1 cellular context compared by ENCODE assay signal in genomic region chr3:111585214-111585613, GRCh38.
TF ChIP-seq lines count a peak whose summit lies in the region.

No MANE protein-coding gene starts in this region.

TF ChIP-seq in A549, 52 proteins besides CTCF, POLR2A, EP300 and RAD21 (continued from another document):
- TF ChIP-seq PHF8 (IDR thresholded peaks at IDR 0.05; ENCODE audit: borderline replicate concordance, low read depth) (no peak), NPAS2 (CRISPR knock-in tag; IDR thresholded peaks at IDR 0.05; ENCODE audit: borderline replicate concordance) (no peak), FOSB (CRISPR knock-in tag; IDR thresholded peaks at IDR 0.05) (no peak), JUNB (IDR thresholded peaks at IDR 0.05) (peak; percentile 58; the same call in 1 of the 2 replicates), ELK1 (IDR thresholded peaks at IDR 0.05; ENCODE audit: low read depth, low read length) (no peak), GATA3 (IDR thresholded peaks at IDR 0.05; ENCODE audit: borderline replicate concordance) (peak; percentile 34; the same call in 1 of the 2 replicates), ZSCAN20 (CRISPR knock-in tag; IDR thresholded peaks at IDR 0.05) (no peak), HOXB5 (CRISPR knock-in tag; IDR thresholded peaks at IDR 0.05) (no peak), CBX8 (IDR thresholded peaks at IDR 0.05) (no peak), RCOR1 (IDR thresholded peaks at IDR 0.05; ENCODE audit: low read depth, low read length) (no peak)
- TF ChIP-seq, protein P1, sequence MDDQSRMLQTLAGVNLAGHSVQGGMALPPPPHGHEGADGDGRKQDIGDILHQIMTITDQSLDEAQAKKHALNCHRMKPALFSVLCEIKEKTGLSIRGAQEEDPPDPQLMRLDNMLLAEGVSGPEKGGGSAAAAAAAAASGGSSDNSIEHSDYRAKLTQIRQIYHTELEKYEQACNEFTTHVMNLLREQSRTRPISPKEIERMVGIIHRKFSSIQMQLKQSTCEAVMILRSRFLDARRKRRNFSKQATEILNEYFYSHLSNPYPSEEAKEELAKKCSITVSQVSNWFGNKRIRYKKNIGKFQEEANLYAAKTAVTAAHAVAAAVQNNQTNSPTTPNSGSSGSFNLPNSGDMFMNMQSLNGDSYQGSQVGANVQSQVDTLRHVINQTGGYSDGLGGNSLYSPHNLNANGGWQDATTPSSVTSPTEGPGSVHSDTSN (IDR thresholded peaks at IDR 0.05): no peak
